15 cellular contexts compared by ENCODE assay signal in the genomic region with DNA sequence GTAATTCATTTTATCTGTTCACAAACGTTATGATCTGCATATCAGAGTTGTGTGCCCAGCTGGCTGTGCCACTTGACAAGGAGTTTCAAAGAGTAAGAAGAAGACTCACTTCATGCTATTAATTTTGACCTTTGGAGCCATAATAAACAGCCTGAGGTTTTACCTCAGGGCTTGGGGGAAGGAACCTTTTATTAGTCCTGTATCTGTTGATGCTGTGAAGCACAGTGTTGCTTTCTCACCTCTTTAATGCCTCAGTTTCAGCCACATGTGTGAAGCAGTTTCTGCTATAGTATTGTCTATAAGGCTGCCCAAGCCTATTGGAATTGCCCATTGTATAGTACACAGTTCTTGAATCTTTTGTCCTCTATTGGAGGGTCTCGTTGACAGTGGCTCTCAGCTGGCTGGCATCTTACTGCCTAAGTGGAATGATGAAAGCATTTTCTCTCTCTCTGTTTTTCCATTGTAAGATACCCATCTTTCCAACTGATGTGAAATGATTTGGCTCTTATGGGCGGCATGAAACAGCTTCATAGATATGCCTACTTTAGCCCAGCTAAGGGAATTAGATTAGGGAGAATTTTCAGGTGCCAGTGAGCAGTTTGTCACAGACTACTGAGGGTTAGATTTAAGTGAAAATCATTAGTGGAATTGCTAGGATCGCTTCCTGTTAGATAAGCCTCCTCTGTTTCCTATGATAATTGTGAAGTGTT.
DNase-seq lines count a peak whose midpoint lies in the region; ATAC-seq and TF ChIP-seq lines count a peak whose summit lies in the region.
"Had no signal": no experiment of that assay in that cellular context is flagged by ENCODE, and none has a peak within 500 bp of the region (broad histone marks: within the 10 kb centered on the region; RNA-seq: fewer than 3 reads in every experiment).

No MANE protein-coding gene starts in this region.

- no peaks in the 10 kb centered on the region for H3K27me3 ChIP-seq in GM06990 (replicated peaks; ENCODE audit: control insufficient read depth, insufficient read depth, low read length)
- H3K27me3 ChIP-seq: BLaER1, gastrocnemius medialis, MG63, sigmoid colon had no signal

- TF ChIP-seq CTCF in GM06990 (IDR thresholded peaks at IDR 0.05; ENCODE audit: insufficient read depth, low read length, poor library complexity, severe bottlenecking) = no peak

- DNase-seq in GM06990 (ENCODE audit: extremely low read depth, insufficient read length) (peak; percentile 26), NCI-H524 treated with DMSO at 0.1 percent for 48 hours (lab: John Stamatoyannopoulos, UW) (peak; percentile 77), retina (no peak), hypothalamus (lab: John Stamatoyannopoulos, UW) (no peak)
- DNase-seq in stimulated activated naive CD4-positive, alpha-beta T cell (lab: John Stamatoyannopoulos, UW) = no peak
- DNase-seq: activated CD4-positive, alpha-beta T cell treated with anti-CD3 and anti-CD28 coated beads for 1 hour; anterior cingulate cortex; gastrocnemius medialis; MG63; natural killer cell; sigmoid colon had no signal

- H3K36me3 ChIP-seq in GM06990 (ENCODE audit: control insufficient read depth, insufficient read depth, low read length) = peaks cover 2% of the 10 kb centered on the region; the same call in 1 of the 2 replicates

- peak; percentile 89 for ATAC-seq in GM18520 (IDR thresholded peaks at IDR 0.05; ENCODE audit: unreplicated experiment)
- peak; percentile 44 for ATAC-seq in HG02759 (IDR thresholded peaks at IDR 0.05; ENCODE audit: unreplicated experiment)
- ATAC-seq in HG03025 (IDR thresholded peaks at IDR 0.05; ENCODE audit: low FRiP score, unreplicated experiment) = no peak
- ATAC-seq: gastrocnemius medialis, natural killer cell had no signal

- H3K4me3 ChIP-seq in GM06990 (replicated peaks; ENCODE audit: low read depth, low read length) = no peak overlapping the region
- H3K4me3 ChIP-seq: BLaER1, gastrocnemius medialis, MG63, sigmoid colon had no signal

Comparison
In these comparisons a context has a peak if more than half of its experiments do, and no peak if none do; other contexts are left out.
1. DNase-seq: peak in GM06990 (single experiment) and NCI-H524 treated with DMSO at 0.1 percent for 48 hours (single experiment); none in stimulated activated naive CD4-positive, alpha-beta T cell (0 of 6), retina (single experiment) and hypothalamus (0 of 51).